Comparison of ENCODE assay signal across 22 cellular contexts in the genomic region with DNA sequence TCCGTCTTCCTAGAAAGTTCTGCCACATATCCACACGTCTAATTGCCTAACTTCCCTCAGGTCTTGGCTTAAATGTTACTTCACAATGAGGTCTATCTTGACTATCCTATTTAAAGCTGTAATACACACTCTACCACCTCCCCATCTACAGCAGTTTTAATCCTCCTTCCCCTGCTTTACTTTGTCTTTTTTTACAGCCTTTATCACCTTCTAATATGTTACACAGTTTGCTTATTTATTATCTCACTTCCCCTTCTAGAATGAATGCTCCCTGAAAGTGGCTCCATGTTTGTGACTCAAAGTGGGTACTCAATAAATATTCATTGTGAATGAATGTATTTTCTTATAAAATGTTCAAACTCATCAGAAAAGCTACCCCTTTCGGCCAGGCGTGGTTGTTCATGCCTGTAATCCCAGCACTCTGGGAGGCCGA. TPM values are rescaled to one million over a fixed set of nuclear protein-coding genes. Genes with fewer than 3 reads are reported as not detected.
DNase-seq lines count a peak whose midpoint lies in the region; ATAC-seq and TF ChIP-seq lines count a peak whose summit lies in the region.
"Had no signal": no experiment of that assay in that cellular context is flagged by ENCODE, and none has a peak within 500 bp of the region (broad histone marks: within the 10 kb centered on the region; RNA-seq: fewer than 3 reads in every experiment).

No MANE protein-coding gene starts in this region.

- H3K36me3 Mint-ChIP-seq in chondrocyte (ENCODE audit: low read depth) = no peaks in the 10 kb centered on the region
- H3K36me3 Mint-ChIP-seq: CD4-positive, alpha-beta memory T cell had no signal

- H3K4me1 ChIP-seq in stomach (peaks cover 0 to 30% (median 6%) of the 10 kb centered on the region in 4 donors), testis (no peaks in the 10 kb centered on the region), vagina (peaks cover 6% of the 10 kb centered on the region)
- H3K4me1 ChIP-seq: breast epithelium had no signal

- DNase-seq in GF-D8 (lab: John Stamatoyannopoulos, UW) (peak; percentile 88), NOMO-1 (lab: John Stamatoyannopoulos, UW; ENCODE audit: unreplicated experiment in 2 of 2) (peak; percentile 25 to 59), chondrocyte (ENCODE audit: low spot score) (no peak), stomach (no peak), testis (no peak), vagina (ENCODE audit: extremely low spot score in 2 of 2) (no peak)
- no peak for DNase-seq in stimulated activated naive CD8-positive, alpha-beta T cell treated with anti-CD3 and anti-CD28 coated beads, Interleukin-15, amount 100 ng/mL, for 72 hours
- DNase-seq: activated naive CD4-positive, alpha-beta T cell treated with Interleukin-2 at 50 U/mL for 16 hours; activated T-cell treated with anti-CD3 and anti-CD28 coated beads, Interleukin-2, amount 50 U/mL, for 48 hours; amniotic stem cell; CD4-positive, alpha-beta memory T cell; foreskin melanocyte; hippocampal formation; mesendoderm; MM.1S; Right ventricle myocardium superior; stimulated activated CD4-positive, alpha-beta T cell treated with anti-CD3 and anti-CD28 coated beads, Interleukin-1b, Interleukin-23, amount 100 ng/mL, for 48 hours had no signal

- no peak overlapping the region for H3K4me3 Mint-ChIP-seq in chondrocyte (ENCODE audit: unreplicated experiment)
- H3K4me3 Mint-ChIP-seq in stimulated activated naive CD8-positive, alpha-beta T cell treated with anti-CD3 and anti-CD28 coated beads, Interleukin-15, amount 100 ng/mL, for 72 hours = no peak overlapping the region
- H3K4me3 Mint-ChIP-seq: CD4-positive, alpha-beta memory T cell had no signal

- H3K36me3 ChIP-seq in stomach (no peaks in the 10 kb centered on the region), testis (ENCODE audit: low read depth, missing control alignments) (no peaks in the 10 kb centered on the region), vagina (no peaks in the 10 kb centered on the region)
- H3K36me3 ChIP-seq: breast epithelium had no signal

- no peaks in the 10 kb centered on the region for H3K27me3 ChIP-seq in stomach
- no peaks in the 10 kb centered on the region for H3K27me3 ChIP-seq in testis
- H3K27me3 ChIP-seq in vagina = no peaks in the 10 kb centered on the region
- H3K27me3 ChIP-seq: breast epithelium had no signal

- no peak for ATAC-seq in stimulated activated naive CD8-positive, alpha-beta T cell treated with anti-CD3 and anti-CD28 coated beads, Interleukin-15, amount 100 ng/mL, for 72 hours
- ATAC-seq: esophagus mucosa, left lobe of liver had no signal

- TF ChIP-seq POLR2A in stomach (IDR thresholded peaks at IDR 0.05) = no peak
- no peak for TF ChIP-seq POLR2A in testis (IDR thresholded peaks at IDR 0.05)
- no peak for TF ChIP-seq POLR2A in vagina (IDR thresholded peaks at IDR 0.05)

- H3K9me3 Mint-ChIP-seq in chondrocyte (ENCODE audit: low read depth) = no peaks in the 10 kb centered on the region
- no peaks in the 10 kb centered on the region for H3K9me3 Mint-ChIP-seq in stimulated activated naive CD8-positive, alpha-beta T cell treated with anti-CD3 and anti-CD28 coated beads, Interleukin-15, amount 100 ng/mL, for 72 hours
- H3K9me3 Mint-ChIP-seq: CD4-positive, alpha-beta memory T cell had no signal

- H3K9me3 ChIP-seq in stomach (no peaks in the 10 kb centered on the region), testis (no peaks in the 10 kb centered on the region), vagina (no peaks in the 10 kb centered on the region)
- H3K9me3 ChIP-seq: breast epithelium had no signal

- H3K27me3 Mint-ChIP-seq in chondrocyte (ENCODE audit: low read depth) = no peaks in the 10 kb centered on the region
- peaks cover 7% of the 10 kb centered on the region for H3K27me3 Mint-ChIP-seq in stimulated activated naive CD8-positive, alpha-beta T cell treated with anti-CD3 and anti-CD28 coated beads, Interleukin-15, amount 100 ng/mL, for 72 hours

- no peak for TF ChIP-seq CTCF in chondrocyte (IDR thresholded peaks at IDR 0.05)
- TF ChIP-seq CTCF in stomach (IDR thresholded peaks at IDR 0.05) = no peak
- TF ChIP-seq CTCF in testis (IDR thresholded peaks at IDR 0.05) = no peak
- no peak for TF ChIP-seq CTCF in vagina (IDR thresholded peaks at IDR 0.05)

- intact Hi-C loops in stomach (cut with DNase I; ENCODE audit: low total_unique reads) (no loop called here), testis (cut with DNase I; ENCODE audit: low total_unique reads) (loop anchor here (10.0 kb wide), 1 partner anchor 285 kb away; a partner anchor contains a TSS), vagina (cut with DNase I) (no loop called here)

- 80 to 90% (median 84%) methylated on average over 5 of the region's 5 CpGs for WGBS in stomach, 5 donors
- WGBS in testis, 2 donors = 90 to 93% methylated on average over 5 of the region's 5 CpGs

- H3K27ac ChIP-seq in stomach (peak overlapping the region in 4 of 5 donors; percentile 1 to 77 (median 50)), testis (no peak overlapping the region), vagina (no peak overlapping the region)
- H3K27ac ChIP-seq: breast epithelium, coronary artery, skin epidermis had no signal

- peak overlapping the region; percentile 37 for H3K27ac Mint-ChIP-seq in chondrocyte (ENCODE audit: unreplicated experiment)
- H3K27ac Mint-ChIP-seq in stimulated activated naive CD8-positive, alpha-beta T cell treated with anti-CD3 and anti-CD28 coated beads, Interleukin-15, amount 100 ng/mL, for 72 hours = no peak overlapping the region
- H3K27ac Mint-ChIP-seq: CD4-positive, alpha-beta memory T cell had no signal

- TF ChIP-seq EP300 in stomach (IDR thresholded peaks at IDR 0.05) = no peak

- H3K4me3 ChIP-seq in stomach (no peak overlapping the region), testis (no peak overlapping the region), vagina (no peak overlapping the region)
- H3K4me3 ChIP-seq: breast epithelium, coronary artery, skin epidermis had no signal

- H3K4me1 Mint-ChIP-seq in chondrocyte (ENCODE audit: low read depth) = peaks cover 4% of the 10 kb centered on the region
- peaks cover 9% of the 10 kb centered on the region for H3K4me1 Mint-ChIP-seq in stimulated activated naive CD8-positive, alpha-beta T cell treated with anti-CD3 and anti-CD28 coated beads, Interleukin-15, amount 100 ng/mL, for 72 hours
- H3K4me1 Mint-ChIP-seq: CD4-positive, alpha-beta memory T cell had no signal

RNA-seq across cellular contexts. Expression of a gene that starts 13.6 kb away (rescaled TPM):
- total RNA-seq in chondrocyte (42.1 to 48.0 TPM (median 42.7 TPM) in 3 replicates), stomach (100 to 1,000 TPM in 2 of 5 donors, 10 to 100 TPM in 3; 35.9 to 212 (median 65.0) TPM), testis (10 to 100 TPM; 34.7 to 42.7 TPM), vagina (29.2 TPM)
- polyA plus RNA-seq in stomach (10 to 100 TPM; 25.9 to 37.3 (median 30.9) TPM), testis (ENCODE audit: insufficient read depth, low read depth, low replicate concordance) (38.9 TPM)

RNA-seq across cellular contexts. Expression of a gene that starts 52.5 kb away (rescaled TPM):
- total RNA-seq in chondrocyte (34.1 to 51.8 TPM (median 43.4 TPM) in 3 replicates), stomach (10 to 100 TPM; 15.2 to 90.1 (median 33.9) TPM), testis (10 to 100 TPM; 16.9 to 20.0 TPM), vagina (44.7 TPM)
- polyA plus RNA-seq in stomach (10 to 100 TPM; 16.6 to 70.3 (median 28.1) TPM), testis (ENCODE audit: insufficient read depth, low read depth, low replicate concordance) (15.0 TPM)

Comparison
In these comparisons a context has a peak if more than half of its experiments do, and no peak if none do; other contexts are left out.
1. DNase-seq: peak in GF-D8 (single experiment) and NOMO-1 (2 of 2); none in chondrocyte (single experiment), stomach (single experiment), testis (single experiment), vagina (0 of 2) and stimulated activated naive CD8-positive, alpha-beta T cell treated with anti-CD3 and anti-CD28 coated beads, Interleukin-15, amount 100 ng/mL, for 72 hours (0 of 2).
2. H3K27ac ChIP-seq: peak in stomach (4 of 5); none in testis (0 of 2) and vagina (single experiment).